ENCODE assay signal across 15 cellular contexts in genomic region chr1:24117722-24118409, GRCh38. TPM values are rescaled to one million over a fixed set of nuclear protein-coding genes. Genes with fewer than 3 reads are reported as not detected.
DNase-seq lines count a peak whose midpoint lies in the region; ATAC-seq, FAIRE-seq and TF ChIP-seq lines count a peak whose summit lies in the region.
"Had no signal": no experiment of that assay in that cellular context is flagged by ENCODE, and none has a peak within 500 bp of the region (broad histone marks: within the 10 kb centered on the region; RNA-seq: fewer than 3 reads in every experiment).

No MANE protein-coding gene starts in this region.

- no peaks in the 10 kb centered on the region for H3K9me3 ChIP-seq in Caco-2
- no peaks in the 10 kb centered on the region for H3K9me3 ChIP-seq in MG63
- H3K9me3 ChIP-seq in esophagus (ENCODE audit: control insufficient read depth in 2 of 2, insufficient read depth in 1 of 2, low read depth in 1 of 2, low read length in 1 of 2) = no peaks in the 10 kb centered on the region
- no peaks in the 10 kb centered on the region for H3K9me3 ChIP-seq in pancreas
- H3K9me3 ChIP-seq: BLaER1, tibial nerve had no signal

- no peaks in the 10 kb centered on the region for H3K27me3 ChIP-seq in Caco-2 (replicated peaks; ENCODE audit: control insufficient read depth, insufficient read depth, low read length)
- H3K27me3 ChIP-seq in MG63 = no peaks in the 10 kb centered on the region
- no peaks in the 10 kb centered on the region for H3K27me3 ChIP-seq in esophagus (ENCODE audit: control insufficient read depth in 1 of 2, insufficient read depth in 2 of 2, low read length in 2 of 2)
- no peaks in the 10 kb centered on the region for H3K27me3 ChIP-seq in pancreas
- H3K27me3 ChIP-seq: BLaER1 had no signal

- H3K27ac Mint-ChIP-seq in Caco-2 (ENCODE audit: unreplicated experiment) = peak overlapping the region; percentile 26
- H3K27ac Mint-ChIP-seq: endodermal cell had no signal

- peak in 1 of 2 experiments; percentile 67 for DNase-seq in Caco-2
- DNase-seq in MG63 = peak; percentile 19
- peak; percentile 44 to 80 (median 64) for DNase-seq in pancreas
- DNase-seq in T-helper 2 cell = no peak
- no peak for DNase-seq in NCI-H1417 (lab: John Stamatoyannopoulos, UW)
- DNase-seq: endodermal cell, NCI-H2171 had no signal

- CTCF ChIA-PET in Caco-2 (lab: Charles Lee) = interaction anchor here (0.6 to 1.0 kb wide), 3 partner anchors 32 to 447 kb away, joined by 4 to 5 read pairs (median 4); no protein-coding TSS in a partner anchor

- peaks cover 30% of the 10 kb centered on the region for H3K4me1 ChIP-seq in Caco-2
- H3K4me1 ChIP-seq in esophagus (ENCODE audit: control insufficient read depth in 2 of 2, insufficient read depth in 2 of 2, low read length in 1 of 2) = peaks cover 0 to 23% of the 10 kb centered on the region in 2 donors
- H3K4me1 ChIP-seq in pancreas = peaks cover 46 to 57% (median 55%) of the 10 kb centered on the region in 3 donors

- no peak for FAIRE-seq in pancreas (lab: Jason Lieb, UNC)

- H3K27ac ChIP-seq in esophagus (ENCODE audit: low read depth in 2 of 2, low read length in 1 of 2) = peak overlapping the region; percentile 59 to 84
- peak overlapping the region; percentile 83 to 91 (median 85) for H3K27ac ChIP-seq in pancreas
- H3K27ac ChIP-seq: BLaER1 had no signal

- POLR2A ChIA-PET in Caco-2 (lab: Charles Lee) = no interaction called here

- H3K9me3 Mint-ChIP-seq in Caco-2 (ENCODE audit: unreplicated experiment) = no peaks in the 10 kb centered on the region
- H3K9me3 Mint-ChIP-seq: endodermal cell had no signal

- H3K36me3 ChIP-seq in Caco-2 (ENCODE audit: control insufficient read depth, insufficient read depth, low read length) = no peaks in the 10 kb centered on the region
- H3K36me3 ChIP-seq in MG63 = no peaks in the 10 kb centered on the region
- peaks cover 4 to 7% of the 10 kb centered on the region in 2 donors for H3K36me3 ChIP-seq in esophagus (ENCODE audit: control insufficient read depth in 2 of 2, insufficient read depth in 2 of 2, low read length in 1 of 2)
- peaks cover 0 to under 1% (median 0%) of the 10 kb centered on the region in 3 donors for H3K36me3 ChIP-seq in pancreas
- H3K36me3 ChIP-seq: BLaER1, tibial nerve had no signal

- ATAC-seq in pancreas (peak; percentile 0 to 7 (median 5)), GM21825 (IDR thresholded peaks at IDR 0.05; ENCODE audit: unreplicated experiment) (no peak), HG03469 (IDR thresholded peaks at IDR 0.05; ENCODE audit: unreplicated experiment) (no peak)
- ATAC-seq: right cardiac atrium had no signal

- no peak for TF ChIP-seq CTCF in Caco-2 (IDR thresholded peaks at IDR 0.05; ENCODE audit: insufficient read depth in 1 of 2, low read depth in 1 of 2, low read length in 1 of 2, severe bottlenecking in 1 of 2, unreplicated experiment in 1 of 2)
- TF ChIP-seq CTCF in pancreas (IDR thresholded peaks at IDR 0.05) = no peak

- peaks cover 15% of the 10 kb centered on the region for H3K4me1 Mint-ChIP-seq in Caco-2 (ENCODE audit: low read depth, unreplicated experiment)

- intact Hi-C loops in Caco-2 (cut with micrococcal nuclease; ENCODE audit: unreplicated experiment) (no loop called here), pancreas (cut with DNase I) (no loop called here)

- no peak overlapping the region for H3K4me3 ChIP-seq in Caco-2 (ENCODE audit: low read depth, low read length)
- H3K4me3 ChIP-seq in MG63 = no peak overlapping the region
- H3K4me3 ChIP-seq in esophagus (ENCODE audit: low read depth in 1 of 2, low read length in 2 of 2) = no peak overlapping the region
- H3K4me3 ChIP-seq in pancreas = no peak overlapping the region
- H3K4me3 ChIP-seq: BLaER1, tibial nerve had no signal

- no peaks in the 10 kb centered on the region for H3K27me3 Mint-ChIP-seq in Caco-2 (ENCODE audit: insufficient read depth, unreplicated experiment)

- no TSS peak for BruUV-seq in Caco-2 (replicated peaks; lab: Mats Ljungman, UMichigan)

- no peaks in the 10 kb centered on the region for H3K36me3 Mint-ChIP-seq in Caco-2 (ENCODE audit: insufficient read depth, unreplicated experiment)

- no peak overlapping the region for H3K4me3 Mint-ChIP-seq in Caco-2 (ENCODE audit: unreplicated experiment)
- H3K4me3 Mint-ChIP-seq: endodermal cell had no signal

- WGBS in esophagus, 2 donors = 54 to 64% methylated on average over 14 of the region's 14 CpGs
- 48 to 55% methylated on average over 14 of the region's 14 CpGs for WGBS in pancreas, 2 donors

RNA-seq across cellular contexts. Expression of gene MYOM3, which starts 5.9 kb away (rescaled TPM):
- total RNA-seq in Caco-2 (2022) (not detected in 2 replicates), pancreas (1 to 10 TPM in 2 of 6 donors, under 1 TPM in 4; 0.38 to 1.7 (median 0.79) TPM)
- 0.13 TPM in 1 of 2 replicates, not detected in the other for total RNA-seq in MG63 (2014; rRNA removed; shearing (Covaris generic); ENCODE audit: low replicate concordance)
- polyA plus RNA-seq in esophagus (under 1 TPM; 0.27 to 0.37 TPM), pancreas (1 to 10 TPM in 1 of 2 donors, under 1 TPM in 1; 0.77 to 1.2 TPM)
- total RNA-seq: mononuclear cell, OCI-LY7 had no signal

RNA-seq across cellular contexts. Expression of gene IL22RA1, which starts 25.1 kb away (rescaled TPM):
- total RNA-seq in Caco-2 (2022) = 1.7 and 2.5 TPM in 2 replicates
- total RNA-seq in MG63 (2014; rRNA removed; shearing (Covaris generic); ENCODE audit: low replicate concordance) = 0.86 TPM in 1 of 2 replicates, not detected in the other
- polyA plus RNA-seq in esophagus = 10 to 100 TPM; 10.3 to 11.7 TPM
- 100 to 1,000 TPM in 4 of 6 donors, 10 to 100 TPM in 2; 62.5 to 164 (median 123) TPM for total RNA-seq in pancreas
- polyA plus RNA-seq in pancreas = 10 to 100 TPM; 68.8 to 87.5 TPM
- total RNA-seq: endodermal cell, mononuclear cell, OCI-LY7, tibial nerve had no signal

Comparison
In these comparisons a context has a peak if more than half of its experiments do, and no peak if none do; other contexts are left out.
1. DNase-seq: peak in MG63 (single experiment) and pancreas (6 of 6); none in T-helper 2 cell (0 of 5) and NCI-H1417 (0 of 3).
2. ATAC-seq: peak in pancreas (4 of 4); none in GM21825 (single experiment) and HG03469 (single experiment).
3. RNA of gene IL22RA1, which starts 25.1 kb away (total RNA-seq): 62.5 to 164 TPM in pancreas; 1.7 to 2.5 TPM in Caco-2 and 0.86 TPM in MG63; every median in the first group is over 10 times any median in the second.